In the genomic region with DNA sequence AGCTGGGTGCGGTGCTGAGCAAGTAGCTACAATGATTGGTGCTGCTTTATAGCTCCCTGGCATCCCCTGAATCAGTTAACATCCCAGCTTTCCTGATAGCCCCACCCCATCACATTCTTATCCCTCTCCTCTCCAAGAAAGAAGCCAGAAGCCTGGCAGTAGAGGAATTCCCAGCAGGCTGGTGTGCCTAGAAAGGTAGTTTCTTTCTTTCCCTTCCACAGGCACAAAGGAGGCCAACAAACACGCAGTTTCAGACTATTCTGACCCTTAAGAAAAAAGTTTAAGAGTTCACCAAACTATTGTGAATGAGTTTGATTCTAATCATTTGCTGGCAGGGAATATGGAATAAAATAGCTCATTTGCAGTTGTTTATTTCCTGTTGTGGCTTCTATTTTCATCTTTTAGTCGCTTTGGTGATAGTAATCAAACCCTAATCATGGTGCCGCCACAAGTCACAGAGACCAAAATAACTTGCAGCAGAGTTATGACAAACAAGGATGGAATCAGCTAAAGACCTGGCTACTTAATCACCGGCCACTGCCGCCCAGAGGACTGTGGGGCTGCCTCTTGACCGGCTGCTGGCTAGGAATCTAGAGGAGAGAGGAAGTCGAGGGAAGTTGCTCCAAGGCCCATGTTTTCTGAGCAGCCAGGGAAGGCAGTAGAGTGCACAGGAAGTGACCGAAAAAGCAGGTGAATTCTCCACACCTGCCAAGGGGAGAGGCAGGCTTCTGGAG, we compare ENCODE assay signal across 9 cellular contexts. TPM values are rescaled to one million over a fixed set of nuclear protein-coding genes. Genes with fewer than 3 reads are reported as not detected.
DNase-seq lines count a peak whose midpoint lies in the region; ATAC-seq, FAIRE-seq and TF ChIP-seq lines count a peak whose summit lies in the region.
"Had no signal": no experiment of that assay in that cellular context is flagged by ENCODE, and none has a peak within 500 bp of the region (broad histone marks: within the 10 kb centered on the region; RNA-seq: fewer than 3 reads in every experiment).

No MANE protein-coding gene starts in this region.

- H3K4me1 ChIP-seq in body of pancreas (peaks cover 8% of the 10 kb centered on the region), HepG2 (ENCODE audit: insufficient read depth, low read length) (peaks cover 47% of the 10 kb centered on the region), tibial nerve (peaks cover 0 to 49% (median 17%) of the 10 kb centered on the region in 4 donors)

- no peak for TF ChIP-seq RAD21 in HepG2 (CRISPR knock-in tag; IDR thresholded peaks at IDR 0.05)

- TF ChIP-seq EP300 in HepG2 (IDR thresholded peaks at IDR 0.05; ENCODE audit: low read depth in 2 of 2, low read length in 2 of 2) (no peak), HepG2 (CRISPR knock-in tag; IDR thresholded peaks at IDR 0.05; ENCODE audit: borderline replicate concordance) (no peak), tibial nerve (IDR thresholded peaks at IDR 0.05) (no peak)

- TF ChIP-seq CTCF in body of pancreas (IDR thresholded peaks at IDR 0.05) (peak in 1 of 7 experiments; percentile 6), HepG2 (CRISPR knock-in tag; IDR thresholded peaks at IDR 0.05) (0 out of 2 replicates have a peak, but pooled peaks have one; percentile 13), tibial nerve (IDR thresholded peaks at IDR 0.05) (no peak)

- in situ Hi-C loops in HepG2 (cut with HindIII; ENCODE audit: extremely low pct_ligation_motif_present, low pct_unique_long_range_greater_than_20kb), result no loop called here

- peak overlapping the region; percentile 38 for H3K4me2 ChIP-seq in HepG2 (ENCODE audit: low read depth, low read length)

- POLR2A ChIA-PET in HepG2 (lab: Yijun Ruan, JAX), result no interaction called here

- no peaks in the 10 kb centered on the region for H4K20me1 ChIP-seq in HepG2 (ENCODE audit: insufficient read depth, low read length)

- TF ChIP-seq POLR2A in body of pancreas (IDR thresholded peaks at IDR 0.05), result no peak
- TF ChIP-seq POLR2A in HepG2 (IDR thresholded peaks at IDR 0.05; ENCODE audit: insufficient read depth in 1 of 2, low read depth in 2 of 2, low read length in 2 of 2), result no peak
- TF ChIP-seq POLR2A in tibial nerve (IDR thresholded peaks at IDR 0.05), result no peak

- CTCF ChIA-PET in HepG2 (lab: Yijun Ruan, JAX; ENCODE audit: low intra/inter-chr PET ratio, low total read pairs), result no interaction called here

- no peak for ATAC-seq in body of pancreas
- peak; percentile 10; the same call in 1 of the 3 replicates for ATAC-seq in HepG2
- ATAC-seq in stimulated activated naive CD8-positive, alpha-beta T cell treated with anti-CD3 and anti-CD28 coated beads, Interleukin-15, Interleukin-2, amounts not matched to agents 100 U/mL and 50 U/mL, for 24 hours, result no peak
- ATAC-seq in HG03354 (IDR thresholded peaks at IDR 0.05; ENCODE audit: poor library complexity, severe bottlenecking, unreplicated experiment), result no peak

- no TSS peak for BruUV-seq in HepG2 (replicated peaks; lab: Mats Ljungman, UMichigan)

- H3K4me3 ChIP-seq in body of pancreas (no peak overlapping the region), HepG2 (replicated peaks in 1 of 3; ENCODE audit: insufficient read depth in 1 of 3, low read depth in 2 of 3, low read length in 3 of 3) (peak overlapping the region in 1 of 3 experiments; percentile 18; a peak in 1 of 6 replicates), tibial nerve (no peak overlapping the region)

- H3K36me3 ChIP-seq in body of pancreas (replicated peaks in 1 of 2; ENCODE audit: insufficient read depth in 1 of 2, low read depth in 2 of 2), result no peaks in the 10 kb centered on the region
- H3K36me3 ChIP-seq in HepG2 (replicated peaks in 1 of 2; ENCODE audit: control insufficient read depth in 1 of 2, insufficient read depth in 2 of 2, low read length in 2 of 2), result no peaks in the 10 kb centered on the region
- H3K36me3 ChIP-seq in tibial nerve, result no peaks in the 10 kb centered on the region

- H3K79me2 ChIP-seq in HepG2 (ENCODE audit: insufficient read depth, low read length), result peaks cover 6% of the 10 kb centered on the region

- H3K27me3 ChIP-seq in body of pancreas (no peaks in the 10 kb centered on the region), HepG2 (ENCODE audit: control insufficient read depth in 1 of 2, insufficient read depth in 2 of 2, low read length in 2 of 2) (no peaks in the 10 kb centered on the region; a peak in 3 of 5 replicates), tibial nerve (no peaks in the 10 kb centered on the region)

- DNase-seq in NCI-H146 (lab: John Stamatoyannopoulos, UW), result peak; percentile 29
- DNase-seq in NCI-H146 treated with DMSO at 0.1 percent for 48 hours (lab: John Stamatoyannopoulos, UW; ENCODE audit: unreplicated experiment), result no peak
- peak; percentile 24 to 56 (median 42) for DNase-seq in body of pancreas
- no peak for DNase-seq in HepG2 (ENCODE audit: low spot score)
- peak in 1 of 2 donors; percentile 44 for DNase-seq in tibial nerve (ENCODE audit: low spot score in 2 of 2)
- no peak for DNase-seq in NOMO-1 (lab: John Stamatoyannopoulos, UW; ENCODE audit: unreplicated experiment in 2 of 2)
- DNase-seq in stimulated activated naive CD8-positive, alpha-beta T cell treated with anti-CD3 and anti-CD28 coated beads, Interleukin-15, Interleukin-2, amounts not matched to agents 100 U/mL and 50 U/mL, for 24 hours, result no peak

- H3K27ac ChIP-seq in body of pancreas, result peak overlapping the region in 3 of 4 donors; percentile 33 to 69 (median 63)
- H3K27ac ChIP-seq in HepG2 (ENCODE audit: extremely low read length, insufficient read depth, low read length), result no peak overlapping the region
- peak overlapping the region; percentile 40 to 89 (median 66) for H3K27ac ChIP-seq in tibial nerve

- FAIRE-seq in HepG2 (lab: Jason Lieb, UNC), result no peak
- FAIRE-seq: A204.1 had no signal

- WGBS in body of pancreas, 2 donors, result 49 to 60% methylated on average over 9 of the region's 9 CpGs
- WGBS in HepG2 (ENCODE audit: low lambda C conversion rate), result 20% methylated on average over 9 of the region's 9 CpGs
- WGBS in tibial nerve, 2 donors, result 33 to 49% methylated on average over 9 of the region's 9 CpGs

- H3K9ac ChIP-seq in HepG2 (ENCODE audit: insufficient read depth, low read depth, low read length), result no peak overlapping the region

- intact Hi-C loops in body of pancreas (cut with DNase I) (no loop called here), HepG2 (cut with micrococcal nuclease; ENCODE audit: unreplicated experiment) (no loop called here)

- no peak overlapping the region for H2AFZ ChIP-seq in HepG2 (ENCODE audit: low read length)

- no peaks in the 10 kb centered on the region for H3K9me3 ChIP-seq in body of pancreas
- H3K9me3 ChIP-seq in HepG2 (ENCODE audit: low read length), result no peaks in the 10 kb centered on the region
- H3K9me3 ChIP-seq in tibial nerve, result no peaks in the 10 kb centered on the region

TF ChIP-seq in HepG2, 621 proteins besides CTCF, POLR2A, EP300 and RAD21 (continues in another document):
- TF ChIP-seq ZNF260 (CRISPR knock-in tag; IDR thresholded peaks at IDR 0.05; ENCODE audit: borderline replicate concordance, low read depth), result no peak
- TF ChIP-seq SALL2 (CRISPR knock-in tag; IDR thresholded peaks at IDR 0.05), result no peak
- TF ChIP-seq HDAC1 (CRISPR knock-in tag; IDR thresholded peaks at IDR 0.05), result no peak
- TF ChIP-seq NR2C2 (CRISPR knock-in tag; IDR thresholded peaks at IDR 0.05; ENCODE audit: borderline replicate concordance), result no peak
- TF ChIP-seq HNRNPH1 (optimal IDR thresholded peaks at IDR 0.05; ENCODE audit: low read depth, low read length), result no peak
- TF ChIP-seq STAG1 (CRISPR knock-in tag; IDR thresholded peaks at IDR 0.05), result 0 out of 2 replicates have a peak, but pooled peaks have one; percentile 4
- no peak for TF ChIP-seq ZNF431 (CRISPR knock-in tag; IDR thresholded peaks at IDR 0.05; ENCODE audit: borderline replicate concordance, low read depth)
- TF ChIP-seq MTF1 (CRISPR knock-in tag; IDR thresholded peaks at IDR 0.05), result no peak
- no peak for TF ChIP-seq ADNP (CRISPR knock-in tag; IDR thresholded peaks at IDR 0.05)
- TF ChIP-seq ZNF777 (CRISPR knock-in tag; IDR thresholded peaks at IDR 0.05), result no peak
- TF ChIP-seq ZNF274 (CRISPR knock-in tag; IDR thresholded peaks at IDR 0.05), result no peak
- TF ChIP-seq GABPA (IDR thresholded peaks at IDR 0.05; ENCODE audit: low read depth, low read length), result no peak
- peak; percentile 57; the same call in 1 of the 2 replicates for TF ChIP-seq GABPA (CRISPR knock-in tag; IDR thresholded peaks at IDR 0.05; ENCODE audit: low read depth)
- TF ChIP-seq NFKBIZ (CRISPR knock-in tag; IDR thresholded peaks at IDR 0.05), result no peak
- TF ChIP-seq ETV5 (CRISPR knock-in tag; IDR thresholded peaks at IDR 0.05; ENCODE audit: borderline replicate concordance), result peak; percentile 48; the same call in 1 of the 2 replicates
- TF ChIP-seq KLF15 (CRISPR knock-in tag; IDR thresholded peaks at IDR 0.05; ENCODE audit: borderline replicate concordance), result no peak
- TF ChIP-seq ISX (CRISPR knock-in tag; conservative IDR thresholded peaks at IDR 0.05), result no peak
- no peak for TF ChIP-seq ZNF256 (CRISPR knock-in tag; conservative IDR thresholded peaks at IDR 0.05)

RNA-seq across cellular contexts. Expression of a gene that starts 4.9 kb away (rescaled TPM):
- total RNA-seq in body of pancreas, result 10 to 100 TPM; 23.3 to 44.5 TPM
- total RNA-seq in HepG2 (2016; rRNA removed; fragmentation: Illumina TruSeq; extraction: Trizol), result 18.7 and 24.7 TPM in 2 replicates
- 3.3 TPM in 2 replicates for total RNA-seq in HepG2 (2016; cell fraction: cytosol; rRNA removed; fragmentation: Illumina TruSeq; extraction: Trizol; ENCODE audit: low read depth)
- 17.7 and 26.0 TPM in 2 replicates for total RNA-seq in HepG2 (2016; cell fraction: insoluble cytoplasmic fraction; rRNA removed; fragmentation: Illumina TruSeq; extraction: Trizol)
- 12.5 and 14.2 TPM in 2 replicates for total RNA-seq in HepG2 (2016; cell fraction: membrane; rRNA removed; fragmentation: Illumina TruSeq; extraction: Trizol)
- total RNA-seq in HepG2 (2016; cell fraction: nucleus; rRNA removed; fragmentation: Illumina TruSeq; extraction: Trizol), result 22.7 and 23.8 TPM in 2 replicates
- 15.8 and 17.4 TPM in 2 replicates for polyA plus RNA-seq in HepG2 (2011; rRNA removed)
- 15.1 and 16.9 TPM in 2 replicates for polyA plus RNA-seq in HepG2 (2011; cell fraction: cytosol; rRNA removed)
- 16.5 and 25.6 TPM in 2 replicates for polyA plus RNA-seq in HepG2 (2011; cell fraction: nucleus; rRNA removed)
- 5.6 and 8.5 TPM in 2 replicates for polyA plus RNA-seq in HepG2 (2012)
- polyA plus RNA-seq in HepG2 (2016; cell fraction: cytosol; fragmentation: Illumina TruSeq; extraction: Trizol; ENCODE audit: low read depth), result 1.4 and 2.1 TPM in 2 replicates
- polyA plus RNA-seq in HepG2 (2016; cell fraction: insoluble cytoplasmic fraction; fragmentation: Illumina TruSeq; extraction: Trizol; ENCODE audit: low read depth), result 15.7 and 17.1 TPM in 2 replicates
- 4.9 TPM in 2 replicates for polyA plus RNA-seq in HepG2 (2016; cell fraction: membrane; fragmentation: Illumina TruSeq; extraction: Trizol; ENCODE audit: low read depth)
- polyA plus RNA-seq in HepG2 (2016; cell fraction: nucleus; fragmentation: Illumina TruSeq; extraction: Trizol; ENCODE audit: insufficient read depth, low read depth), result 40.0 and 43.9 TPM in 2 replicates
- polyA minus RNA-seq in HepG2 (2011; rRNA and poly(A)+ RNA removed; ENCODE audit: low replicate concordance), result 38.7 and 47.8 TPM in 2 replicates
- 11.5 and 17.8 TPM in 2 replicates for polyA minus RNA-seq in HepG2 (2011; cell fraction: cytosol; rRNA and poly(A)+ RNA removed)
- 14.8 and 26.3 TPM in 2 replicates for polyA minus RNA-seq in HepG2 (2011; cell fraction: nucleus; rRNA and poly(A)+ RNA removed)
- 10 to 100 TPM; 34.3 to 56.8 (median 35.6) TPM for total RNA-seq in tibial nerve

Comparison
In these comparisons a context has a peak if more than half of its experiments do, and no peak if none do; other contexts are left out.
1. DNase-seq: peak in NCI-H146 (single experiment) and body of pancreas (4 of 4); none in NCI-H146 treated with DMSO at 0.1 percent for 48 hours (single experiment), HepG2 (single experiment), NOMO-1 (0 of 2) and stimulated activated naive CD8-positive, alpha-beta T cell treated with anti-CD3 and anti-CD28 coated beads, Interleukin-15, Interleukin-2, amounts not matched to agents 100 U/mL and 50 U/mL, for 24 hours (single experiment).